19 cellular contexts compared by ENCODE assay signal in genomic region chr3:25495726-25496125, GRCh38.
A peak's percentile ranks its signal among the peaks of the same experiment; 100 is the strongest.
DNase-seq lines count a peak whose midpoint lies in the region; ATAC-seq, FAIRE-seq and TF ChIP-seq lines count a peak whose summit lies in the region.
"Had no signal": no experiment of that assay in that cellular context is flagged by ENCODE, and none has a peak within 500 bp of the region (broad histone marks: within the 10 kb centered on the region; RNA-seq: fewer than 3 reads in every experiment).

No MANE protein-coding gene starts in this region.

- no peak overlapping the region for H3K9ac ChIP-seq in SK-N-SH
- H3K9ac ChIP-seq in astrocyte (ENCODE audit: low read length) = no peak overlapping the region
- no peak overlapping the region for H3K9ac ChIP-seq in smooth muscle cell (ENCODE audit: low read depth)
- H3K9ac ChIP-seq: GM23248 had no signal

- peaks cover 62% of the 10 kb centered on the region for H3K9me3 Mint-ChIP-seq in astrocyte (ENCODE audit: unreplicated experiment)

- no peaks in the 10 kb centered on the region for H3K9me3 ChIP-seq in SK-N-SH
- no peaks in the 10 kb centered on the region for H3K9me3 ChIP-seq in astrocyte (ENCODE audit: insufficient read depth, low read depth, low read length)
- peaks cover 0 to 60% of the 10 kb centered on the region in 2 donors for H3K9me3 ChIP-seq in left lung
- H3K9me3 ChIP-seq in smooth muscle cell (replicated peaks; ENCODE audit: low read depth) = peaks cover 14% of the 10 kb centered on the region
- no peaks in the 10 kb centered on the region for H3K9me3 ChIP-seq in ovary
- H3K9me3 ChIP-seq: BE2C, HAP-1 had no signal

- H3K36me3 Mint-ChIP-seq in astrocyte (ENCODE audit: low read depth, unreplicated experiment) = peaks cover 3% of the 10 kb centered on the region

- POLR2A ChIA-PET in SK-N-SH (lab: Yijun Ruan, JAX) = no interaction called here

- H4K20me1 ChIP-seq in SK-N-SH (ENCODE audit: insufficient read depth) (no peaks in the 10 kb centered on the region), astrocyte (ENCODE audit: insufficient read depth, low read length) (no peaks in the 10 kb centered on the region), smooth muscle cell (ENCODE audit: low read depth) (no peaks in the 10 kb centered on the region)

- no peaks in the 10 kb centered on the region for H3K27me3 Mint-ChIP-seq in astrocyte (ENCODE audit: low read depth, unreplicated experiment)
- H3K27me3 Mint-ChIP-seq: CD4-positive, alpha-beta T cell had no signal

- H3K36me3 ChIP-seq in SK-N-SH (replicated peaks in 1 of 2; ENCODE audit: control insufficient read depth in 1 of 2, insufficient read depth in 2 of 2, low read length in 1 of 2) = no peaks in the 10 kb centered on the region
- H3K36me3 ChIP-seq in astrocyte (ENCODE audit: insufficient read depth, low read length) = no peaks in the 10 kb centered on the region
- H3K36me3 ChIP-seq in left lung = no peaks in the 10 kb centered on the region
- peaks cover 19% of the 10 kb centered on the region for H3K36me3 ChIP-seq in smooth muscle cell (ENCODE audit: low read depth)
- H3K36me3 ChIP-seq in ovary = no peaks in the 10 kb centered on the region
- H3K36me3 ChIP-seq: BE2C, HAP-1 had no signal

- H3K27ac ChIP-seq in SK-N-SH (ENCODE audit: low read depth in 2 of 2, low read length in 1 of 2) (peak overlapping the region; percentile 83 to 85), astrocyte (ENCODE audit: low read depth, low read length) (peak overlapping the region; percentile 94), left lung (no peak overlapping the region), smooth muscle cell (ENCODE audit: low read depth) (peak overlapping the region; percentile 24), ovary (no peak overlapping the region)
- H3K27ac ChIP-seq: 22Rv1, C4-2B, GM23248 had no signal

- TF ChIP-seq POLR2A in ovary (IDR thresholded peaks at IDR 0.05) = no peak

- ATAC-seq in SK-N-SH treated with all-trans-retinoic acid at 6 μM for 48 hours (no peak), left lung (peak; percentile 36), HG02610 (IDR thresholded peaks at IDR 0.05; ENCODE audit: unreplicated experiment) (no peak)
- ATAC-seq: A549 had no signal

- TF ChIP-seq CTCF in SK-N-SH (IDR thresholded peaks at IDR 0.05) (no peak), astrocyte (IDR thresholded peaks at IDR 0.05; ENCODE audit: insufficient read depth, low read depth, low read length) (no peak), left lung (IDR thresholded peaks at IDR 0.05) (no peak), smooth muscle cell (IDR thresholded peaks at IDR 0.05; ENCODE audit: borderline replicate concordance, insufficient read depth, poor library complexity, severe bottlenecking) (no peak), ovary (IDR thresholded peaks at IDR 0.05) (no peak)

- intact Hi-C loops in left lung (cut with DNase I) (no loop called here), ovary (cut with DNase I) (no loop called here)

- H3K27me3 ChIP-seq in SK-N-SH (ENCODE audit: insufficient read depth) = no peaks in the 10 kb centered on the region
- no peaks in the 10 kb centered on the region for H3K27me3 ChIP-seq in astrocyte (ENCODE audit: insufficient read depth, low read length)
- H3K27me3 ChIP-seq in left lung = no peaks in the 10 kb centered on the region
- no peaks in the 10 kb centered on the region for H3K27me3 ChIP-seq in smooth muscle cell (ENCODE audit: low read depth)
- no peaks in the 10 kb centered on the region for H3K27me3 ChIP-seq in ovary
- H3K27me3 ChIP-seq: BE2C had no signal

- H3K4me1 Mint-ChIP-seq in astrocyte (ENCODE audit: low read depth, unreplicated experiment) = no peaks in the 10 kb centered on the region

- peaks cover 42% of the 10 kb centered on the region; the same call in 1 of the 2 replicates for H3K79me2 ChIP-seq in SK-N-SH (ENCODE audit: insufficient read depth)
- H3K79me2 ChIP-seq in astrocyte (ENCODE audit: insufficient read depth, low read length) = peaks cover 47% of the 10 kb centered on the region
- peaks cover 73% of the 10 kb centered on the region for H3K79me2 ChIP-seq in smooth muscle cell (ENCODE audit: low read depth)

- TF ChIP-seq EP300 in SK-N-SH (IDR thresholded peaks at IDR 0.05; ENCODE audit: borderline replicate concordance in 1 of 2, low read depth in 1 of 2, low read length in 1 of 2) (no peak), ovary (IDR thresholded peaks at IDR 0.05) (no peak)

- H3K9me2 ChIP-seq in SK-N-SH = no peaks in the 10 kb centered on the region

- no peak overlapping the region for H3K27ac Mint-ChIP-seq in astrocyte (ENCODE audit: unreplicated experiment)
- H3K27ac Mint-ChIP-seq: CD4-positive, alpha-beta T cell had no signal

- 96% methylated on average over 5 of the region's 5 CpGs for WGBS in SK-N-SH (ENCODE audit: low lambda C conversion rate)
- 94% methylated on average over 5 of the region's 5 CpGs for WGBS in smooth muscle cell (ENCODE audit: low lambda C conversion rate)
- 94 to 96% (median 94%) methylated on average over 5 of the region's 5 CpGs for WGBS in ovary, 3 donors

- H3F3A ChIP-seq in SK-N-SH (replicated peaks; ENCODE audit: insufficient read depth) = peaks cover 18% of the 10 kb centered on the region
- H3F3A ChIP-seq in smooth muscle cell (ENCODE audit: low read depth) = peaks cover 19% of the 10 kb centered on the region

- no peak for FAIRE-seq in astrocyte (lab: Jason Lieb, UNC)
- FAIRE-seq: A549, D721Med, G401.6, GM12891 had no signal

- H3K4me2 ChIP-seq in SK-N-SH = no peak overlapping the region
- H3K4me2 ChIP-seq in astrocyte (ENCODE audit: low read length) = no peak overlapping the region
- no peak overlapping the region for H3K4me2 ChIP-seq in smooth muscle cell
- H3K4me2 ChIP-seq: A549 had no signal

- no peak overlapping the region for H3K4me3 Mint-ChIP-seq in astrocyte (ENCODE audit: unreplicated experiment)
- H3K4me3 Mint-ChIP-seq: CD4-positive, alpha-beta T cell had no signal

- peaks cover 9 to 10% of the 10 kb centered on the region in 2 experiments; a peak in 3 of 4 replicates for H3K4me1 ChIP-seq in SK-N-SH (ENCODE audit: control insufficient read depth in 1 of 2, insufficient read depth in 2 of 2, low read depth in 1 of 2, low read length in 1 of 2)
- peaks cover 42% of the 10 kb centered on the region for H3K4me1 ChIP-seq in astrocyte (ENCODE audit: insufficient read depth, low read length)
- H3K4me1 ChIP-seq in left lung = no peaks in the 10 kb centered on the region
- peaks cover 6% of the 10 kb centered on the region for H3K4me1 ChIP-seq in smooth muscle cell (ENCODE audit: low read depth)
- H3K4me1 ChIP-seq in ovary (ENCODE audit: insufficient read depth) = no peaks in the 10 kb centered on the region
- H3K4me1 ChIP-seq: A549, BE2C, Caco-2, HAP-1 had no signal

- DNase-seq in SK-N-SH (no peak), astrocyte (ENCODE audit: low read depth) (no peak), left lung (no peak), smooth muscle cell (lab: John Stamatoyannopoulos, UW; ENCODE audit: unreplicated experiment) (no peak), pons (ENCODE audit: low spot score) (no peak), ovary (no peak)
- DNase-seq: BE2C; Caco-2; CD4-positive, alpha-beta T cell; GM23248 had no signal

- H3K4me3 ChIP-seq in SK-N-SH (ENCODE audit: low read depth in 2 of 2, low read length in 1 of 2) (no peak overlapping the region), astrocyte (ENCODE audit: insufficient read depth, low read depth, low read length) (no peak overlapping the region), left lung (no peak overlapping the region), smooth muscle cell (no peak overlapping the region), ovary (no peak overlapping the region)
- H3K4me3 ChIP-seq: A549, GM23248, HAP-1 had no signal

- no peak overlapping the region for H2AFZ ChIP-seq in SK-N-SH (ENCODE audit: low read depth)
- H2AFZ ChIP-seq in astrocyte (ENCODE audit: low read depth, low read length) = no peak overlapping the region
- H2AFZ ChIP-seq in smooth muscle cell (ENCODE audit: low read depth) = no peak overlapping the region
- H2AFZ ChIP-seq: GM23248 had no signal

- TF ChIP-seq RAD21 in SK-N-SH (IDR thresholded peaks at IDR 0.05; ENCODE audit: low read length) = no peak

- CTCF ChIA-PET in SK-N-SH (lab: Yijun Ruan, JAX) = interaction anchor here (0.8 to 1.5 kb wide), 3 partner anchors 10 to 98 kb away, joined by 4 to 5 read pairs (median 5); no protein-coding TSS in a partner anchor

TF ChIP-seq in SK-N-SH, 30 proteins besides CTCF, POLR2A, EP300 and RAD21 (continues in another document):
- no peak for TF ChIP-seq USF2 (IDR thresholded peaks at IDR 0.05; ENCODE audit: borderline replicate concordance, low read depth, low read length)
- no peak for TF ChIP-seq FOSL2 (IDR thresholded peaks at IDR 0.05; ENCODE audit: borderline replicate concordance, low read depth)

TF ChIP-seq in SK-N-SH treated with all-trans-retinoic acid at 6 μM for 48 hours, 23 proteins besides CTCF, POLR2A, EP300 and RAD21 (continues in another document):
- no peak for TF ChIP-seq TOX (CRISPR knock-in tag; IDR thresholded peaks at IDR 0.05; ENCODE audit: borderline replicate concordance)
- TF ChIP-seq ZC3H10 (CRISPR knock-in tag; IDR thresholded peaks at IDR 0.05) = no peak
- TF ChIP-seq SNAI2 (CRISPR knock-in tag; IDR thresholded peaks at IDR 0.05) = no peak
- TF ChIP-seq OSR1 (CRISPR knock-in tag; IDR thresholded peaks at IDR 0.05) = no peak
- no peak for TF ChIP-seq PATZ1 (CRISPR knock-in tag; IDR thresholded peaks at IDR 0.05; ENCODE audit: borderline replicate concordance)
- no peak for TF ChIP-seq ZFP3 (CRISPR knock-in tag; IDR thresholded peaks at IDR 0.05)
- no peak for TF ChIP-seq ISL1 (CRISPR knock-in tag; IDR thresholded peaks at IDR 0.05)

Comparison
In these comparisons a context has a peak if more than half of its experiments do, and no peak if none do; other contexts are left out.
1. H3K27ac ChIP-seq: peak in SK-N-SH (2 of 2), astrocyte (single experiment) and smooth muscle cell (single experiment); none in left lung (0 of 2) and ovary (0 of 2).